ENCODE assay signal across 8 cellular contexts in the genomic region with DNA sequence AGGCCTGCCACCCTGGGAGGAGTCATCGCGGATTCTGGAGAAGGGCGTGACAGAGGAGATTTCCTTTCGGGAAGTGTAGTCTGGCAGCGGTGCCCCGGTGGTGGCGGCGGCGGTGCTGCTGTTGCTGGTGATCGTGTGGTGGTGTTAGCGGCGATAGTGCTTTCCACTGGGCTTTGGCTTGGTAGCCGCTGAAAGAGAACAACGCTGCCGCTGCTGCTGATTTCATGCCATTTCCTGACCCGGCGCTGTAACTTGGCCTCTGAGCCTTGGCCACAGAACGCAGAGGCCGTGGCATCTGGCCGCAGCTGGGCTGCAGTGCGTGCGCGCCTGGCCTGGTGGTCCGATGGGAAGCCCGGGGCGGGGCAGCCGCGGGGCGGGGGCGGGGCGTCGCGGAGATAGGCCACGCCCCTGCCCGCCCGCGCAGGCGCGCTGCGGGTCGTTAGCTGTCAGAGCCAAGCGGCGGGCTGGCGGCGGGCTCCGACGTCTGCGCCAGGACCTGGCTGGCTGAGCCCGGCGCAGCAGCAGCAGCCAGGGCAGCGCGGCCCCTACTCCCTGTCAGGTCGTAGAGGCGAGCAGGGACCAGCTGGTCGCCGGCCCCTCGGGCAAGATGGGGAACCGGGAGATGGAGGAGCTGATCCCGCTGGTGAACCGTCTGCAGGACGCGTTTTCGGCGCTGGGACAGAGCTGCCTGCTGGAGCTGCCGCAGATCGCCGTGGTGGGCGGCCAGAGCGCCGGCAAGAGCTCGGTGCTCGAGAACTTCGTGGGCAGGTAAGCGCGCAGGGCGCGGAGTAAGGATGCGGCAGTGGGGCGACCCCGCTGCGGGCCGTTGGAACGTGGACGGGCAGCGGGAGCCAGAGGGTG. TPM values are rescaled to one million over a fixed set of nuclear protein-coding genes. Genes with fewer than 3 reads are reported as not detected.
DNase-seq lines count a peak whose midpoint lies in the region; ATAC-seq and TF ChIP-seq lines count a peak whose summit lies in the region.

A gene (plus strand): TSS at position 449 of the 861 bp plus-strand sequence. CDS start 159 bp downstream, at position 608.

- peaks cover 12% of the 10 kb centered on the region for H3K27me3 ChIP-seq in SJSA1 (replicated peaks)

- peak within 1 kb of the TSS; percentile 61 to 79 for H3K27ac Mint-ChIP-seq in activated naive CD4-positive, alpha-beta T cell treated with anti-CD3 and anti-CD28 coated beads, Interleukin-2, amount 50 U/mL, for 72 hours

- H3K27ac ChIP-seq in SJSA1: no peak within 1 kb of the TSS

- H3K4me3 ChIP-seq in SJSA1: peak within 1 kb of the TSS; percentile 64

- peak; percentile 85 for ATAC-seq in GM21576 (IDR thresholded peaks at IDR 0.05; ENCODE audit: unreplicated experiment)
- peak; percentile 93 to 95 for ATAC-seq in activated naive CD4-positive, alpha-beta T cell treated with anti-CD3 and anti-CD28 coated beads, Interleukin-2, amount 50 U/mL, for 72 hours
- ATAC-seq in omental fat pad (ENCODE audit: low FRiP score): peak; percentile 98

- TF ChIP-seq CTCF in omental fat pad (IDR thresholded peaks at IDR 0.05): no peak

- DNase-seq in DMS 273 treated with DMSO at 0.1 percent for 48 hours (lab: John Stamatoyannopoulos, UW) (peak; percentile 63), SJSA1 (ENCODE audit: low read depth in 1 of 2, low spot score in 2 of 2) (peak; percentile 77), glomerular visceral epithelial cell (ENCODE audit: extremely low spot score) (peak; percentile 89), omental fat pad (ENCODE audit: low spot score) (peak; percentile 42), superior temporal gyrus (ENCODE audit: extremely low spot score) (peak; percentile 94)
- DNase-seq in activated naive CD4-positive, alpha-beta T cell treated with anti-CD3 and anti-CD28 coated beads, Interleukin-2, amount 50 U/mL, for 72 hours (ENCODE audit: low spot score in 2 of 2): peak; percentile 80 to 88

- H3K36me3 ChIP-seq in SJSA1: peaks cover 2% of the 10 kb centered on the region; the same call in 1 of the 2 replicates

- peaks cover 13% of the 10 kb centered on the region for H3K4me1 ChIP-seq in SJSA1 (replicated peaks)

- H3K9me3 Mint-ChIP-seq in activated naive CD4-positive, alpha-beta T cell treated with anti-CD3 and anti-CD28 coated beads, Interleukin-2, amount 50 U/mL, for 72 hours: no peaks in the 10 kb centered on the region

- H3K9me3 ChIP-seq in SJSA1 (replicated peaks): no peaks in the 10 kb centered on the region

- no peak for TF ChIP-seq RAD21 in Ishikawa (IDR thresholded peaks at IDR 0.05; ENCODE audit: low read depth)

- TF ChIP-seq EP300 in Ishikawa (IDR thresholded peaks at IDR 0.05; ENCODE audit: borderline replicate concordance): no peak

- H3K36me3 Mint-ChIP-seq in activated naive CD4-positive, alpha-beta T cell treated with anti-CD3 and anti-CD28 coated beads, Interleukin-2, amount 50 U/mL, for 72 hours: peaks cover 0 to 7% of the 10 kb centered on the region in 2 donors

TF ChIP-seq in Ishikawa, 13 proteins besides CTCF, POLR2A, EP300 and RAD21:
- TF ChIP-seq CREB1 (IDR thresholded peaks at IDR 0.05; ENCODE audit: low read depth): no peak
- no peak for TF ChIP-seq YY1 (IDR thresholded peaks at IDR 0.05; ENCODE audit: low read depth)
- no peak for TF ChIP-seq CEBPB (IDR thresholded peaks at IDR 0.05)
- no peak for TF ChIP-seq TEAD4 (IDR thresholded peaks at IDR 0.05)
- peak; percentile 15; the same call in 1 of the 2 replicates for TF ChIP-seq NFIC (IDR thresholded peaks at IDR 0.05)
- TF ChIP-seq TAF1 (IDR thresholded peaks at IDR 0.05; ENCODE audit: low read depth): peak; percentile 53; the same call in 1 of the 2 replicates
- peak; percentile 2; the same call in 1 of the 2 replicates for TF ChIP-seq ZBTB7A (IDR thresholded peaks at IDR 0.05; ENCODE audit: low read depth)
- TF ChIP-seq, protein P1, sequence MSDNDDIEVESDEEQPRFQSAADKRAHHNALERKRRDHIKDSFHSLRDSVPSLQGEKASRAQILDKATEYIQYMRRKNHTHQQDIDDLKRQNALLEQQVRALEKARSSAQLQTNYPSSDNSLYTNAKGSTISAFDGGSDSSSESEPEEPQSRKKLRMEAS (IDR thresholded peaks at IDR 0.05): peak; percentile 51

RNA-seq across cellular contexts. Expression of the gene that starts here (rescaled TPM):
- 1.3 and 1.7 TPM in 2 replicates for total RNA-seq in SJSA1 (2014; rRNA removed; shearing (Covaris generic))
- 1 to 10 TPM; 2.6 to 4.5 TPM for total RNA-seq in activated naive CD4-positive, alpha-beta T cell treated with anti-CD3 and anti-CD28 coated beads, Interleukin-2, amount 50 U/mL, for 72 hours
- 10 to 100 TPM in 1 of 4 donors, 1 to 10 TPM in 3; 2.9 to 15.8 (median 5.5) TPM for total RNA-seq in omental fat pad

Comparison
In these comparisons a context has a peak if more than half of its experiments do, and no peak if none do; other contexts are left out.
1. DNase-seq: peak in every context shown above with its lines; median percentile 94 in superior temporal gyrus; 89 in glomerular visceral epithelial cell; 84 in activated naive CD4-positive, alpha-beta T cell treated with anti-CD3 and anti-CD28 coated beads, Interleukin-2, amount 50 U/mL, for 72 hours; 77 in SJSA1; 63 in DMS 273 treated with DMSO at 0.1 percent for 48 hours; 42 in omental fat pad.